ENCODE assay signal across 18 cellular contexts in genomic region chr10:867807-868206, GRCh38.
"Had no signal": no experiment of that assay in that cellular context is flagged by ENCODE, and none has a peak within 500 bp of the region (broad histone marks: within the 10 kb centered on the region; RNA-seq: fewer than 3 reads in every experiment).

No MANE protein-coding gene starts in this region.

- H3K4me3 Mint-ChIP-seq: activated B cell treated with CpG ODN at 0.5 μM for 24 hours; activated CD8-positive, alpha-beta T cell treated with anti-CD3 and anti-CD28 coated beads for 36 hours; activated T-cell treated with anti-CD3 and anti-CD28 coated beads, Interleukin-2, amount 50 U/mL, for 4 hours; brain; neural progenitor cell; stimulated activated naive B cell treated with anti-CD40 and anti-IgM and Interleukin-4, amounts not matched to agents 10 μg/mL and 1 μg/mL and 100 μg/mL, for 72 hours; T-helper 2 cell treated with Interferon-gamma antibody and Interleukin-4, amounts not matched to agents 5 μg/mL and 100 μg/mL, for 36 hours had no signal

- H3K9me3 ChIP-seq: adrenal gland, ovary, tibial nerve, uterus had no signal

- H2AFZ ChIP-seq: neural progenitor cell had no signal

- ATAC-seq: activated CD8-positive, alpha-beta T cell treated with anti-CD3 and anti-CD28 coated beads for 36 hours; activated T-cell treated with anti-CD3 and anti-CD28 coated beads, Interleukin-2, amount 50 U/mL, for 4 hours; stimulated activated naive B cell treated with anti-CD40 and anti-IgM and Interleukin-4, amounts not matched to agents 10 μg/mL and 1 μg/mL and 100 μg/mL, for 72 hours had no signal

- H3K9ac ChIP-seq: neural progenitor cell had no signal

- DNase-seq: activated B cell treated with CpG ODN at 0.5 μM for 24 hours; activated CD4-positive, alpha-beta T cell treated with anti-CD3 and anti-CD28 coated beads for 48 hours; activated CD8-positive, alpha-beta T cell treated with anti-CD3 and anti-CD28 coated beads for 36 hours; activated effector memory CD4-positive, alpha-beta T cell treated with Interleukin-2 at 50 U/mL for 16 hours; activated naive CD4-positive, alpha-beta T cell treated with anti-CD3 and anti-CD28 coated beads, Interleukin-2, amount 50 U/mL, for 16 hours; activated T-cell treated with anti-CD3 and anti-CD28 coated beads, Interleukin-2, amount 50 U/mL, for 4 hours; adrenal gland; dorsolateral prefrontal cortex; erythroblast; ovary; stimulated activated CD4-positive, alpha-beta T cell treated with anti-CD3 and anti-CD28 coated beads, Interleukin-2, amount 100 ng/mL, for 48 hours; stimulated activated naive B cell treated with anti-CD40 and anti-IgM and Interleukin-4, amounts not matched to agents 10 μg/mL and 1 μg/mL and 100 μg/mL, for 72 hours; substantia nigra; uterus had no signal

- H3K27ac Mint-ChIP-seq: activated B cell treated with CpG ODN at 0.5 μM for 24 hours; activated CD8-positive, alpha-beta T cell treated with anti-CD3 and anti-CD28 coated beads for 36 hours; neural progenitor cell; stimulated activated naive B cell treated with anti-CD40 and anti-IgM and Interleukin-4, amounts not matched to agents 10 μg/mL and 1 μg/mL and 100 μg/mL, for 72 hours; T-helper 2 cell treated with Interferon-gamma antibody and Interleukin-4, amounts not matched to agents 5 μg/mL and 100 μg/mL, for 36 hours had no signal

- H3K4me1 ChIP-seq: adrenal gland, neural progenitor cell, tibial nerve, uterus had no signal

- H3K4me3 ChIP-seq: adrenal gland, dorsolateral prefrontal cortex, neural progenitor cell, ovary, tibial nerve, uterus had no signal

- H3K36me3 ChIP-seq: ovary, uterus had no signal

- H3K9me3 Mint-ChIP-seq: activated B cell treated with CpG ODN at 0.5 μM for 24 hours; activated CD8-positive, alpha-beta T cell treated with anti-CD3 and anti-CD28 coated beads for 36 hours; activated T-cell treated with anti-CD3 and anti-CD28 coated beads, Interleukin-2, amount 50 U/mL, for 4 hours; brain; neural progenitor cell; stimulated activated naive B cell treated with anti-CD40 and anti-IgM and Interleukin-4, amounts not matched to agents 10 μg/mL and 1 μg/mL and 100 μg/mL, for 72 hours; T-helper 2 cell treated with Interferon-gamma antibody and Interleukin-4, amounts not matched to agents 5 μg/mL and 100 μg/mL, for 36 hours had no signal

- H3K27ac ChIP-seq: adrenal gland, dorsolateral prefrontal cortex, neural progenitor cell, ovary, tibial nerve, uterus had no signal

- H3K27me3 ChIP-seq: adrenal gland, dorsolateral prefrontal cortex, neural progenitor cell, ovary, tibial nerve, uterus had no signal

- H3K4me2 ChIP-seq: neural progenitor cell had no signal

- H3K27me3 Mint-ChIP-seq: activated B cell treated with CpG ODN at 0.5 μM for 24 hours; activated CD8-positive, alpha-beta T cell treated with anti-CD3 and anti-CD28 coated beads for 36 hours; brain; stimulated activated naive B cell treated with anti-CD40 and anti-IgM and Interleukin-4, amounts not matched to agents 10 μg/mL and 1 μg/mL and 100 μg/mL, for 72 hours had no signal

- H3K4me1 Mint-ChIP-seq: neural progenitor cell had no signal
